ENCODE assay signal across 7 cellular contexts in the genomic region with DNA sequence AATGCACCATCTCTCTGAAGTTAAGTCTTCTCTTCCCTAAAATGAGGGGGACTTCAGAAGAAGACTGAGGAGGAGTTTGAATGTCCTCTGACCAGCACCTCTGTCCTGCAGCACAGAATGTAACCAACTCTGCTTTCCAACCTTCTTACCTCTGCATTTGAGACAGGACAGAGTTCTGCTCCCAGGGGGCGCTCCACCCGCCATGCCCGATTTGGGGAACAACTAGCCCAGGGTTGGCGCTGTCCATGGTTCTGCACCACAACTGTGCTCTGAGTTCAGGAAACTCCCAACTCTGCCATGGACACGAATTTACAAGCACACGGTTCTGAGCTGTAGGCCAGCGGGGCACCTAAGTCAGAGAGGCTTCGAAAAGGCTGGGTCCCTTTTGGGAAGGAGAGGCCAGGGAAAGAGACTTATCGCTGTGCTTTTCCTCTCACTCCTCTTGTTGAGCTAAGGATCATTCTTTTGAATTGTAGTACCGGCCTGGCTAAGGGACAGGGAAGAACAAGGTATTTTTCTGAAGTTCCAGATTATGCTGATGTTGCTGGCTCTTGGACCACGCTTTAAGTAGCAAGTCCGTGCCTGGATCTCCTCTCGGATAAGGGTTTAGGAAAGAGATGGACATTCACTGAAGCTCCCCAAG. TPM values are rescaled to one million over a fixed set of nuclear protein-coding genes. Genes with fewer than 3 reads are reported as not detected.
DNase-seq lines count a peak whose midpoint lies in the region; ATAC-seq, FAIRE-seq and TF ChIP-seq lines count a peak whose summit lies in the region.

No MANE protein-coding gene starts in this region.

- intact Hi-C loops in PC-9 (cut with micrococcal nuclease; ENCODE audit: unreplicated experiment), result loop anchor here (1.0 kb wide), 2 partner anchors 49 to 170 kb away; no protein-coding TSS in a partner anchor
- intact Hi-C loops in activated T-helper 2 cell treated with anti-CD3 and anti-CD28 coated beads, Interferon-gamma antibody, Interleukin-2, Interleukin-4, amounts not matched to agents 10 μg/mL and 5 μg/mL and 100 μg/mL, durations not matched to agents 14 hours and 24 hours and 36 hours (cut with micrococcal nuclease), result loop anchor here (2.0 to 5.0 kb wide), 2 partner anchors 36 to 61 kb away; partner anchors contain the start of gene ZNF175
- intact Hi-C loops in head of caudate nucleus (cut with DNase I), result no loop called here
- intact Hi-C loops in posterior cingulate gyrus (cut with DNase I), result no loop called here

- no TSS peak for BruUV-seq in PC-9 (replicated peaks; lab: Mats Ljungman, UMichigan)

- peaks cover 20% of the 10 kb centered on the region for H3K4me1 Mint-ChIP-seq in activated T-helper 2 cell treated with anti-CD3 and anti-CD28 coated beads, Interferon-gamma antibody, Interleukin-2, Interleukin-4, amounts not matched to agents 10 μg/mL and 5 μg/mL and 100 μg/mL, durations not matched to agents 14 hours and 24 hours and 36 hours (ENCODE audit: low read depth)

- peak; percentile 89 for FAIRE-seq in GM19239 (lab: Jason Lieb, UNC)

- no peak overlapping the region for H3K4me3 ChIP-seq in PC-9

- H3K9me2 ChIP-seq in PC-9 (ENCODE audit: insufficient read depth), result no peaks in the 10 kb centered on the region

- H3K4me1 ChIP-seq in PC-9 (replicated peaks; ENCODE audit: insufficient read depth), result no peaks in the 10 kb centered on the region

- no peak overlapping the region for H3K4me3 Mint-ChIP-seq in activated T-helper 2 cell treated with anti-CD3 and anti-CD28 coated beads, Interferon-gamma antibody, Interleukin-2, Interleukin-4, amounts not matched to agents 10 μg/mL and 5 μg/mL and 100 μg/mL, durations not matched to agents 14 hours and 24 hours and 36 hours (ENCODE audit: low read depth)

- no peaks in the 10 kb centered on the region for H3F3A ChIP-seq in PC-9 (ENCODE audit: insufficient read depth, low read depth)

- ATAC-seq in HG03196 (IDR thresholded peaks at IDR 0.05; ENCODE audit: unreplicated experiment), result no peak
- ATAC-seq in HG02759 (IDR thresholded peaks at IDR 0.05; ENCODE audit: unreplicated experiment), result no peak

- H3K27me3 Mint-ChIP-seq in activated T-helper 2 cell treated with anti-CD3 and anti-CD28 coated beads, Interferon-gamma antibody, Interleukin-2, Interleukin-4, amounts not matched to agents 10 μg/mL and 5 μg/mL and 100 μg/mL, durations not matched to agents 14 hours and 24 hours and 36 hours (ENCODE audit: low read depth), result peaks cover 3% of the 10 kb centered on the region

- no peaks in the 10 kb centered on the region for H4K20me1 ChIP-seq in PC-9 (ENCODE audit: insufficient read depth)

- H3K9me3 ChIP-seq in PC-9 (ENCODE audit: insufficient read depth, low read depth), result no peaks in the 10 kb centered on the region

- H3K36me3 Mint-ChIP-seq in activated T-helper 2 cell treated with anti-CD3 and anti-CD28 coated beads, Interferon-gamma antibody, Interleukin-2, Interleukin-4, amounts not matched to agents 10 μg/mL and 5 μg/mL and 100 μg/mL, durations not matched to agents 14 hours and 24 hours and 36 hours (ENCODE audit: low read depth), result no peaks in the 10 kb centered on the region

- DNase-seq in GM19239 (ENCODE audit: insufficient read length, low spot score) (no peak), PC-9 (peak; percentile 64 to 82), head of caudate nucleus (peak; percentile 22 to 85 (median 66)), posterior cingulate gyrus (peak in 7 of 10 donors; percentile 38 to 86 (median 51))
- peak; percentile 65 for DNase-seq in activated T-helper 2 cell treated with anti-CD3 and anti-CD28 coated beads, Interferon-gamma antibody, Interleukin-2, Interleukin-4, amounts not matched to agents 10 μg/mL and 5 μg/mL and 100 μg/mL, durations not matched to agents 14 hours and 24 hours and 36 hours (ENCODE audit: low spot score)

- peak; percentile 83 for TF ChIP-seq CTCF in PC-9 (conservative IDR thresholded peaks at IDR 0.05)

- no peak overlapping the region for H3K4me2 ChIP-seq in PC-9

- CTCF ChIA-PET in PC-9 (lab: Charles Lee), result no interaction called here

- peaks cover 52% of the 10 kb centered on the region for H3K27me3 ChIP-seq in PC-9 (ENCODE audit: insufficient read depth, low read depth)

- H2AFZ ChIP-seq in PC-9, result no peak overlapping the region

- H3K27ac ChIP-seq in PC-9, result no peak overlapping the region

- POLR2A ChIA-PET in PC-9 (lab: Charles Lee; ENCODE audit: unreplicated experiment), result no interaction called here

- peaks cover 7% of the 10 kb centered on the region for H3K9me3 Mint-ChIP-seq in activated T-helper 2 cell treated with anti-CD3 and anti-CD28 coated beads, Interferon-gamma antibody, Interleukin-2, Interleukin-4, amounts not matched to agents 10 μg/mL and 5 μg/mL and 100 μg/mL, durations not matched to agents 14 hours and 24 hours and 36 hours

- H3K79me2 ChIP-seq in PC-9 (ENCODE audit: low read depth), result no peaks in the 10 kb centered on the region

- no peaks in the 10 kb centered on the region for H3K36me3 ChIP-seq in PC-9 (ENCODE audit: low read depth)

- H3K27ac Mint-ChIP-seq in activated T-helper 2 cell treated with anti-CD3 and anti-CD28 coated beads, Interferon-gamma antibody, Interleukin-2, Interleukin-4, amounts not matched to agents 10 μg/mL and 5 μg/mL and 100 μg/mL, durations not matched to agents 14 hours and 24 hours and 36 hours, result no peak overlapping the region

RNA-seq across cellular contexts. Expression of gene SIGLEC5, which starts 22.2 kb away (rescaled TPM):
- total RNA-seq in PC-9 (2021), result not detected in 2 replicates
- total RNA-seq in activated T-helper 2 cell treated with anti-CD3 and anti-CD28 coated beads, Interferon-gamma antibody, Interleukin-2, Interleukin-4, amounts not matched to agents 10 μg/mL and 5 μg/mL and 100 μg/mL, durations not matched to agents 14 hours and 24 hours and 36 hours, result not detected in 2 replicates

RNA-seq across cellular contexts. Expression of gene ZNF175, which starts 37.0 kb away (rescaled TPM):
- total RNA-seq in PC-9 (2021), result 11.7 and 12.5 TPM in 2 replicates
- 11.0 and 13.4 TPM in 2 replicates for total RNA-seq in activated T-helper 2 cell treated with anti-CD3 and anti-CD28 coated beads, Interferon-gamma antibody, Interleukin-2, Interleukin-4, amounts not matched to agents 10 μg/mL and 5 μg/mL and 100 μg/mL, durations not matched to agents 14 hours and 24 hours and 36 hours

RNA-seq across cellular contexts. Expression of gene SIGLEC14, which starts 38.6 kb away (rescaled TPM):
- not detected in 2 replicates for total RNA-seq in PC-9 (2021)
- total RNA-seq in activated T-helper 2 cell treated with anti-CD3 and anti-CD28 coated beads, Interferon-gamma antibody, Interleukin-2, Interleukin-4, amounts not matched to agents 10 μg/mL and 5 μg/mL and 100 μg/mL, durations not matched to agents 14 hours and 24 hours and 36 hours, result 0.34 TPM in 1 of 2 replicates, not detected in the other

Comparison
In these comparisons a context has a peak if more than half of its experiments do, and no peak if none do; other contexts are left out.
1. intact Hi-C loops: an anchor here in PC-9 (1.0 kb wide) and activated T-helper 2 cell treated with anti-CD3 and anti-CD28 coated beads, Interferon-gamma antibody, Interleukin-2, Interleukin-4, amounts not matched to agents 10 μg/mL and 5 μg/mL and 100 μg/mL, durations not matched to agents 14 hours and 24 hours and 36 hours (2.0 to 5.0 kb wide); none called in head of caudate nucleus and posterior cingulate gyrus.